ENCODE assay signal across 15 cellular contexts in the genomic region with DNA sequence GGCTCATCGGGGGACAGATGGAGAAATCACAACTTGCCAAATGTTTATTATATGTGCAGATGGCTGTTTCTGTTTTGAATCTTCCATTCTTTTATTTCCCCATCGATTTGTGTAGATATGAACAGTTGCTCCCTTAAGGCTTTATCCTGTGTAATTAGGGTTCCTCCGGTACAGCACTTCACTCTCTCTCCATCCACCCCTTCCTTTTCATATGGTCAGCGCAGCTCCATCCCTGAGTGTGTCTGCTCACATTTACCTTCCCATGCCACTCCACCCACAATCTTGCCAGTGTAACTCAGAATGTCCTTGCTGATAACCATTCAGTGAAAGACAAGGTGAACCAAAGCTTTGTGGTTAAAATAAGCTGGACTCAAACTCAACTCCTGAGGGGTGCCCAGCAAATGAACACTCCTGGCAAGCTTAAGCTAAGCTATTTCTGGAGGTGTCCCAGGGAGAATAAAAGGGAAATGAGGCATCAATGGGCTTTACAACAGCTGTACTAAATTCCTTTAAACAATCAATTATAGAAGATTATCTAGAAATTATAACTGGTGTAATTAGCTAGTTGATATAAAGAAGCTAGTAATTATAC. TPM values are rescaled to one million over a fixed set of nuclear protein-coding genes. Genes with fewer than 3 reads are reported as not detected.
A peak's percentile ranks its signal among the peaks of the same experiment; 100 is the strongest.
DNase-seq lines count a peak whose midpoint lies in the region; ATAC-seq and TF ChIP-seq lines count a peak whose summit lies in the region.
"Had no signal": no experiment of that assay in that cellular context is flagged by ENCODE, and none has a peak within 500 bp of the region (broad histone marks: within the 10 kb centered on the region; RNA-seq: fewer than 3 reads in every experiment).

No MANE protein-coding gene starts in this region.

- H3K9me3 ChIP-seq in heart left ventricle (peaks cover 0 to 6% (median 0%) of the 10 kb centered on the region in 12 donors), psoas muscle (no peaks in the 10 kb centered on the region)

- TF ChIP-seq CTCF in heart left ventricle (IDR thresholded peaks at IDR 0.05) (no peak), psoas muscle (IDR thresholded peaks at IDR 0.05) (no peak)

- H3K4me3 ChIP-seq in heart left ventricle (peak overlapping the region in 3 of 12 donors; percentile 3 to 25 (median 16)), psoas muscle (no peak overlapping the region)
- H3K4me3 ChIP-seq: BLaER1 treated with 17β-estradiol and CSF1 and Interleukin-3, amounts not matched to agents 10 nM and 100 nM had no signal

- TF ChIP-seq POLR2A in heart left ventricle (IDR thresholded peaks at IDR 0.05), result no peak

- peak overlapping the region in 11 of 12 donors; percentile 14 to 64 (median 53) for H3K27ac ChIP-seq in heart left ventricle
- H3K27ac ChIP-seq in psoas muscle, result peak overlapping the region; percentile 26
- H3K27ac ChIP-seq: BLaER1 treated with 17β-estradiol and CSF1 and Interleukin-3, amounts not matched to agents 10 nM and 100 nM had no signal

- H3K4me1 ChIP-seq in heart left ventricle, result peaks cover 0 to 46% (median 16%) of the 10 kb centered on the region in 12 donors
- peaks cover 51% of the 10 kb centered on the region for H3K4me1 ChIP-seq in psoas muscle

- whole genome bisulfite sequencing in heart left ventricle, 4 donors, result 42 to 51% (median 50%) methylated on average over 4 of the region's 4 CpGs
- 55 to 61% (median 56%) methylated on average over 4 of the region's 4 CpGs for WGBS in psoas muscle, 3 donors

- no peaks in the 10 kb centered on the region for H3K36me3 ChIP-seq in heart left ventricle
- no peaks in the 10 kb centered on the region for H3K36me3 ChIP-seq in psoas muscle (ENCODE audit: insufficient read depth in 1 of 2, low read depth in 1 of 2)

- DNase-seq in NCI-H82 (lab: John Stamatoyannopoulos, UW), result peak; percentile 25
- DNase-seq in NCI-H82 treated with DMSO at 0.1 percent for 48 hours (lab: John Stamatoyannopoulos, UW; ENCODE audit: unreplicated experiment), result no peak
- peak; percentile 83 for DNase-seq in NCI-H1694 treated with DMSO at 0.1 percent for 48 hours (lab: John Stamatoyannopoulos, UW)
- DNase-seq in heart left ventricle, result no peak
- no peak for DNase-seq in psoas muscle
- no peak for DNase-seq in mesenteric fat pad (ENCODE audit: low spot score)
- no peak for DNase-seq in NCI-H2107 (lab: John Stamatoyannopoulos, UW)
- DNase-seq in stimulated activated CD4-positive, alpha-beta T cell treated with anti-CD3 and anti-CD28 coated beads, Interleukin-12 subunit alpha, Interleukin-12 subunit beta, amount 100 ng/mL, for 4 hours, result no peak
- DNase-seq: DMS53, Kasumi-1, NCI-H1417 treated with DMSO at 0.1 percent for 48 hours, NCI-H2081 treated with DMSO at 0.1 percent for 48 hours, NCI-H774, SIG-M5 had no signal

- no peaks in the 10 kb centered on the region for H3K27me3 ChIP-seq in heart left ventricle
- no peaks in the 10 kb centered on the region for H3K27me3 ChIP-seq in psoas muscle (ENCODE audit: insufficient read depth in 3 of 3, low read length in 2 of 3)
- H3K27me3 ChIP-seq: BLaER1 treated with 17β-estradiol and CSF1 and Interleukin-3, amounts not matched to agents 10 nM and 100 nM had no signal

- intact Hi-C loops in heart left ventricle (cut with DNase I) (no loop called here), psoas muscle (cut with DNase I) (no loop called here)

- ATAC-seq in heart left ventricle (peak in 3 of 4 donors; percentile 47 to 78 (median 57)), psoas muscle (peak in 3 of 4 donors; percentile 34 to 40 (median 36))

RNA-seq across cellular contexts. Expression of a gene that starts 51.3 kb away (rescaled TPM):
- 100 to 1,000 TPM in 3 of 9 donors, 10 to 100 TPM in 6; 52.9 to 158 (median 85.6) TPM for total RNA-seq in heart left ventricle
- polyA plus RNA-seq in heart left ventricle, result 10 to 100 TPM; 26.8 to 31.9 TPM
- total RNA-seq in psoas muscle, result 100 to 1,000 TPM in 1 of 4 donors, 10 to 100 TPM in 3; 36.9 to 127 (median 93.4) TPM
- polyA plus RNA-seq in psoas muscle, result 100 to 1,000 TPM in 1 of 3 donors, 10 to 100 TPM in 1, 1 to 10 TPM in 1; 3.1 to 105 (median 36.7) TPM
- 44.5 TPM for total RNA-seq in mesenteric fat pad

Comparison
In these comparisons a context has a peak if more than half of its experiments do, and no peak if none do; other contexts are left out.
1. DNase-seq: peak in NCI-H82 (single experiment) and NCI-H1694 treated with DMSO at 0.1 percent for 48 hours (single experiment); none in NCI-H82 treated with DMSO at 0.1 percent for 48 hours (single experiment), heart left ventricle (0 of 5), psoas muscle (0 of 2), mesenteric fat pad (single experiment), NCI-H2107 (single experiment) and stimulated activated CD4-positive, alpha-beta T cell treated with anti-CD3 and anti-CD28 coated beads, Interleukin-12 subunit alpha, Interleukin-12 subunit beta, amount 100 ng/mL, for 4 hours (single experiment).